Comparison of ENCODE assay signal across 8 cellular contexts in genomic region chr2:54903736-54904554, GRCh38.
DNase-seq lines count a peak whose midpoint lies in the region; TF ChIP-seq lines count a peak whose summit lies in the region.

No MANE protein-coding gene starts in this region.

- no peaks in the 10 kb centered on the region for H3K9me3 ChIP-seq in skeletal muscle satellite cell (replicated peaks; ENCODE audit: low read length)

- H3K4me3 ChIP-seq in AG10803 (ENCODE audit: low read length) = no peak overlapping the region
- H3K4me3 ChIP-seq in skeletal muscle satellite cell (ENCODE audit: low read length) = peak overlapping the region; percentile 49

- H3K9ac ChIP-seq in skeletal muscle satellite cell (ENCODE audit: low read depth, low read length) = peak overlapping the region; percentile 44

- no peaks in the 10 kb centered on the region for H3K36me3 ChIP-seq in skeletal muscle satellite cell (ENCODE audit: insufficient read depth, low read length)

- no peaks in the 10 kb centered on the region for H3K27me3 ChIP-seq in skeletal muscle satellite cell (ENCODE audit: control insufficient read depth, insufficient read depth, low read length)

- peak overlapping the region; percentile 77 for H3K4me2 ChIP-seq in skeletal muscle satellite cell (ENCODE audit: low read length)

- peaks cover 33% of the 10 kb centered on the region for H3K4me1 ChIP-seq in skeletal muscle satellite cell (ENCODE audit: control insufficient read depth, insufficient read depth, low read length)

- DNase-seq in AG10803 (ENCODE audit: low read depth) = peak; percentile 99
- DNase-seq in LHCN-M2 (ENCODE audit: low read depth) = peak; percentile 100
- peak; percentile 5 for DNase-seq in activated CD4-positive, alpha-beta T cell treated with anti-CD3 and anti-CD28 coated beads, Interleukin-2, amount 50 U/mL, for 1 hour
- DNase-seq in epidermal melanocyte (ENCODE audit: insufficient read length, low spot score) = peak; percentile 44
- DNase-seq in NCI-H1105 treated with DMSO at 0.1 percent for 48 hours (lab: John Stamatoyannopoulos, UW) = no peak
- no peak for DNase-seq in mucosa of gallbladder (ENCODE audit: low spot score)
- no peak for DNase-seq in GM19240 (ENCODE audit: insufficient read length, low spot score)

- TF ChIP-seq CTCF in AG10803 (conservative IDR thresholded peaks at IDR 0.05; ENCODE audit: low read length) = no peak

Comparison
In these comparisons a context has a peak if more than half of its experiments do, and no peak if none do; other contexts are left out.
1. DNase-seq: peak in AG10803 (single experiment), LHCN-M2 (single experiment), activated CD4-positive, alpha-beta T cell treated with anti-CD3 and anti-CD28 coated beads, Interleukin-2, amount 50 U/mL, for 1 hour (single experiment) and epidermal melanocyte (single experiment); none in NCI-H1105 treated with DMSO at 0.1 percent for 48 hours (single experiment), mucosa of gallbladder (single experiment) and GM19240 (single experiment).